In genomic region chr6:104239971-104240370, GRCh38 we compare ENCODE assay signal across 29 cellular contexts.
"Had no signal": no experiment of that assay in that cellular context is flagged by ENCODE, and none has a peak within 500 bp of the region (broad histone marks: within the 10 kb centered on the region; RNA-seq: fewer than 3 reads in every experiment).

No MANE protein-coding gene starts in this region.

- H3K9me3 ChIP-seq: stomach, suprapubic skin, testis, thoracic aorta, thyroid gland, tibial artery, transverse colon, upper lobe of left lung, upper lobe of right lung, uterus, vagina had no signal

- H3K4me1 ChIP-seq: stomach, suprapubic skin, testis, thyroid gland, tibial nerve, transverse colon, upper lobe of left lung, upper lobe of right lung, uterus, vagina had no signal

- H3K36me3 ChIP-seq: stomach, suprapubic skin, thoracic aorta, thyroid gland, tibial artery, tibial nerve, transverse colon, upper lobe of left lung, upper lobe of right lung, uterus, vagina had no signal

- H3K27ac ChIP-seq: stomach, suprapubic skin, testis, thoracic aorta, thyroid gland, tibial artery, tibial nerve, transverse colon, upper lobe of left lung, upper lobe of right lung, uterus, vagina had no signal

- H3K27me3 ChIP-seq: stomach, suprapubic skin, testis, thyroid gland, tibial artery, tibial nerve, transverse colon, upper lobe of left lung, upper lobe of right lung, uterus, vagina had no signal

- H3K27ac Mint-ChIP-seq: stimulated activated effector memory CD8-positive, alpha-beta T cell treated with anti-CD3 and anti-CD28 coated beads, Interleukin-12 subunit alpha, Interleukin-12 subunit beta, amount 100 ng/mL, for 72 hours; stimulated activated memory B cell treated with anti-CD40 and anti-IgM and Interleukin-4, amounts not matched to agents 10 μg/mL and 1 μg/mL and 100 μg/mL, for 72 hours; stimulated activated naive B cell treated with anti-CD40 and anti-IgM and Interleukin-4, amounts not matched to agents 10 μg/mL and 1 μg/mL and 100 μg/mL, for 72 hours; stimulated activated naive CD8-positive, alpha-beta T cell treated with anti-CD3 and anti-CD28 coated beads, Interleukin-15, amount 100 ng/mL, for 72 hours; stimulated activated naive CD8-positive, alpha-beta T cell treated with anti-CD3 and anti-CD28 coated beads, Interleukin-15, Interleukin-2, amounts not matched to agents 100 ng/mL and 50 ng/mL, for 24 hours; type B pancreatic cell had no signal

- H3K9me3 Mint-ChIP-seq: stimulated activated naive B cell treated with anti-CD40 and anti-IgM and Interleukin-4, amounts not matched to agents 10 μg/mL and 1 μg/mL and 100 μg/mL, for 72 hours had no signal

- H3K27me3 Mint-ChIP-seq: stimulated activated memory B cell treated with anti-CD40 and anti-IgM and Interleukin-4, amounts not matched to agents 10 μg/mL and 1 μg/mL and 100 μg/mL, for 72 hours; stimulated activated naive B cell treated with anti-CD40 and anti-IgM and Interleukin-4, amounts not matched to agents 10 μg/mL and 1 μg/mL and 100 μg/mL, for 72 hours; stimulated activated naive CD8-positive, alpha-beta T cell treated with anti-CD3 and anti-CD28 coated beads, Interleukin-15, amount 100 ng/mL, for 72 hours had no signal

- FAIRE-seq: urothelium cell line had no signal

- DNase-seq: stimulated activated CD4-positive, alpha-beta T cell treated with anti-CD3 and anti-CD28 coated beads, Interleukin-2, amount 100 ng/mL, for 48 hours; stimulated activated CD4-positive, alpha-beta T cell treated with anti-CD3 and anti-CD28 coated beads, Interleukin-4, amount 100 ng/mL, for 1 hour; stimulated activated CD4-positive, alpha-beta T cell treated with anti-CD3 and anti-CD28 coated beads, Interleukin-4, amount 100 ng/mL, for 24 hours; stimulated activated CD4-positive, alpha-beta T cell treated with anti-CD3 and anti-CD28 coated beads, Interleukin-4, amount 100 ng/mL, for 4 hours; stimulated activated CD8-positive, alpha-beta memory T cell treated with anti-CD3 and anti-CD28 coated beads, Interleukin-4, amount 100 ng/mL, for 48 hours; stimulated activated naive B cell treated with anti-CD40 and anti-IgM and Interleukin-4, amounts not matched to agents 10 μg/mL and 1 μg/mL and 100 μg/mL, for 72 hours; stimulated activated naive CD4-positive, alpha-beta T cell; stimulated activated naive CD4-positive, alpha-beta T cell treated with Interleukin-2 at 50 U/mL for 16 hours; stimulated activated naive CD8-positive, alpha-beta T cell treated with anti-CD3 and anti-CD28 coated beads, Interleukin-15, amount 100 ng/mL, for 72 hours; stimulated activated naive CD8-positive, alpha-beta T cell treated with anti-CD3 and anti-CD28 coated beads, Interleukin-15, Interleukin-2, amounts not matched to agents 100 U/mL and 50 U/mL, for 24 hours; stomach; substantia nigra; testis; thyroid gland; tibial artery; transverse colon; trophoblast cell; upper lobe of left lung; upper lobe of right lung; uterus had no signal

- H3K4me3 Mint-ChIP-seq: stimulated activated effector memory CD8-positive, alpha-beta T cell treated with anti-CD3 and anti-CD28 coated beads, Interleukin-12 subunit alpha, Interleukin-12 subunit beta, amount 100 ng/mL, for 72 hours; stimulated activated memory B cell treated with anti-CD40 and anti-IgM and Interleukin-4, amounts not matched to agents 10 μg/mL and 1 μg/mL and 100 μg/mL, for 72 hours; stimulated activated naive B cell treated with anti-CD40 and anti-IgM and Interleukin-4, amounts not matched to agents 10 μg/mL and 1 μg/mL and 100 μg/mL, for 72 hours; stimulated activated naive CD8-positive, alpha-beta T cell treated with anti-CD3 and anti-CD28 coated beads, Interleukin-15, amount 100 ng/mL, for 72 hours; stimulated activated naive CD8-positive, alpha-beta T cell treated with anti-CD3 and anti-CD28 coated beads, Interleukin-15, Interleukin-2, amounts not matched to agents 100 ng/mL and 50 ng/mL, for 24 hours; type B pancreatic cell had no signal

- H3K4me3 ChIP-seq: stomach, suprapubic skin, testis, thoracic aorta, thyroid gland, tibial artery, tibial nerve, transverse colon, upper lobe of left lung, upper lobe of right lung, uterus, vagina had no signal

- H3K4me1 Mint-ChIP-seq: stimulated activated effector memory CD8-positive, alpha-beta T cell treated with anti-CD3 and anti-CD28 coated beads, Interleukin-12 subunit alpha, Interleukin-12 subunit beta, amount 100 ng/mL, for 72 hours; stimulated activated memory B cell treated with anti-CD40 and anti-IgM and Interleukin-4, amounts not matched to agents 10 μg/mL and 1 μg/mL and 100 μg/mL, for 72 hours; stimulated activated naive B cell treated with anti-CD40 and anti-IgM and Interleukin-4, amounts not matched to agents 10 μg/mL and 1 μg/mL and 100 μg/mL, for 72 hours; stimulated activated naive CD8-positive, alpha-beta T cell treated with anti-CD3 and anti-CD28 coated beads, Interleukin-15, amount 100 ng/mL, for 72 hours had no signal

- H3K36me3 Mint-ChIP-seq: stimulated activated effector memory CD8-positive, alpha-beta T cell treated with anti-CD3 and anti-CD28 coated beads, Interleukin-12 subunit alpha, Interleukin-12 subunit beta, amount 100 ng/mL, for 72 hours; stimulated activated memory B cell treated with anti-CD40 and anti-IgM and Interleukin-4, amounts not matched to agents 10 μg/mL and 1 μg/mL and 100 μg/mL, for 72 hours; stimulated activated naive B cell treated with anti-CD40 and anti-IgM and Interleukin-4, amounts not matched to agents 10 μg/mL and 1 μg/mL and 100 μg/mL, for 72 hours; type B pancreatic cell had no signal
